ENCODE assay signal across 24 cellular contexts in genomic region chr6:21967282-21967681, GRCh38.
A peak's percentile ranks its signal among the peaks of the same experiment; 100 is the strongest.
DNase-seq lines count a peak whose midpoint lies in the region; ATAC-seq and TF ChIP-seq lines count a peak whose summit lies in the region.
"Had no signal": no experiment of that assay in that cellular context is flagged by ENCODE, and none has a peak within 500 bp of the region (broad histone marks: within the 10 kb centered on the region; RNA-seq: fewer than 3 reads in every experiment).

No MANE protein-coding gene starts in this region.

- WGBS in smooth muscle cell (ENCODE audit: low lambda C conversion rate): 44% methylated on average over 6 of the region's 6 CpGs
- WGBS in gastroesophageal sphincter (ENCODE audit: low coverage in 1 of 2), 2 donors: 21 to 47% methylated on average over 5 to 6 of the region's 6 CpGs

- peak overlapping the region; percentile 75 to 81 (median 78) for H3K27ac Mint-ChIP-seq in nephron
- no peak overlapping the region for H3K27ac Mint-ChIP-seq in activated T-helper 1 cell treated with anti-CD3 and anti-CD28 coated beads, Interleukin-12 subunit alpha, Interleukin-12 subunit beta, Interleukin-2, Interleukin-4 antibody, amounts not matched to agents 30 ng/mL and 10 ng/mL and 1 ng/mL, durations not matched to agents 14 hours and 24 hours and 36 hours
- H3K27ac Mint-ChIP-seq: B cell had no signal

- no peaks in the 10 kb centered on the region for H3K36me3 ChIP-seq in WERI-Rb-1
- no peaks in the 10 kb centered on the region for H3K36me3 ChIP-seq in smooth muscle cell (ENCODE audit: low read depth)
- H3K36me3 ChIP-seq in gastroesophageal sphincter: no peaks in the 10 kb centered on the region
- H3K36me3 ChIP-seq: SJCRH30 had no signal

- no peak for TF ChIP-seq EP300 in gastroesophageal sphincter (IDR thresholded peaks at IDR 0.05)

- H3F3A ChIP-seq in smooth muscle cell (ENCODE audit: low read depth): no peaks in the 10 kb centered on the region

- H3K4me1 ChIP-seq in smooth muscle cell (ENCODE audit: low read depth): peaks cover 26% of the 10 kb centered on the region
- peaks cover 0 to 12% (median 0%) of the 10 kb centered on the region in 3 donors for H3K4me1 ChIP-seq in gastroesophageal sphincter

- DNase-seq in WERI-Rb-1 (peak; percentile 44), smooth muscle cell (lab: John Stamatoyannopoulos, UW; ENCODE audit: unreplicated experiment) (no peak), foreskin fibroblast (no peak)
- DNase-seq in activated T-helper 1 cell treated with anti-CD3 and anti-CD28 coated beads, Interleukin-12 subunit alpha, Interleukin-12 subunit beta, Interleukin-2, Interleukin-4 antibody, amounts not matched to agents 30 ng/mL and 10 ng/mL and 1 ng/mL, durations not matched to agents 14 hours and 24 hours and 36 hours (ENCODE audit: low spot score): no peak
- DNase-seq: Calu3; DMS153; DND-41; IMR-90; KG1; MM.1S; NCI-H2029; NCI-H446 treated with DMSO at 0.1 percent for 48 hours; NCI-H526; NCI-H82; NK-92 treated with Interleukin-12 subunit alpha and Interleukin-12 subunit beta, amount 100 ng/mL, for 24 hours; PC-9; SJCRH30 had no signal

- peaks cover 1% of the 10 kb centered on the region for H3K36me3 Mint-ChIP-seq in nephron (ENCODE audit: low read depth)
- no peaks in the 10 kb centered on the region for H3K36me3 Mint-ChIP-seq in activated T-helper 1 cell treated with anti-CD3 and anti-CD28 coated beads, Interleukin-12 subunit alpha, Interleukin-12 subunit beta, Interleukin-2, Interleukin-4 antibody, amounts not matched to agents 30 ng/mL and 10 ng/mL and 1 ng/mL, durations not matched to agents 14 hours and 24 hours and 36 hours (ENCODE audit: low read depth)

- no peaks in the 10 kb centered on the region for H3K9me3 Mint-ChIP-seq in nephron
- no peaks in the 10 kb centered on the region for H3K9me3 Mint-ChIP-seq in activated T-helper 1 cell treated with anti-CD3 and anti-CD28 coated beads, Interleukin-12 subunit alpha, Interleukin-12 subunit beta, Interleukin-2, Interleukin-4 antibody, amounts not matched to agents 30 ng/mL and 10 ng/mL and 1 ng/mL, durations not matched to agents 14 hours and 24 hours and 36 hours

- no peak for TF ChIP-seq POLR2A in gastroesophageal sphincter (IDR thresholded peaks at IDR 0.05)

- no peak overlapping the region for H3K9ac ChIP-seq in smooth muscle cell (ENCODE audit: low read depth)

- H3K27me3 ChIP-seq in WERI-Rb-1 (ENCODE audit: insufficient read depth, low read depth, severe bottlenecking) (no peaks in the 10 kb centered on the region), smooth muscle cell (ENCODE audit: low read depth) (no peaks in the 10 kb centered on the region), gastroesophageal sphincter (no peaks in the 10 kb centered on the region)
- H3K27me3 ChIP-seq: SJCRH30 had no signal

- H3K9me3 ChIP-seq in WERI-Rb-1 (ENCODE audit: severe bottlenecking) (no peaks in the 10 kb centered on the region), smooth muscle cell (replicated peaks; ENCODE audit: low read depth) (no peaks in the 10 kb centered on the region), gastroesophageal sphincter (no peaks in the 10 kb centered on the region)
- H3K9me3 ChIP-seq: SJCRH30 had no signal

- peaks cover 66% of the 10 kb centered on the region for H3K4me1 Mint-ChIP-seq in nephron
- H3K4me1 Mint-ChIP-seq in activated T-helper 1 cell treated with anti-CD3 and anti-CD28 coated beads, Interleukin-12 subunit alpha, Interleukin-12 subunit beta, Interleukin-2, Interleukin-4 antibody, amounts not matched to agents 30 ng/mL and 10 ng/mL and 1 ng/mL, durations not matched to agents 14 hours and 24 hours and 36 hours (ENCODE audit: low read depth): peaks cover 5% of the 10 kb centered on the region

- H2AFZ ChIP-seq in smooth muscle cell (ENCODE audit: low read depth): peak overlapping the region; percentile 60
- H2AFZ ChIP-seq: PC-9 had no signal

- intact Hi-C loops in activated T-helper 1 cell treated with anti-CD3 and anti-CD28 coated beads, Interleukin-12 subunit alpha, Interleukin-12 subunit beta, Interleukin-2, Interleukin-4 antibody, amounts not matched to agents 30 ng/mL and 10 ng/mL and 1 ng/mL, durations not matched to agents 14 hours and 24 hours and 36 hours (cut with micrococcal nuclease): no loop called here

- H3K79me2 ChIP-seq in smooth muscle cell (ENCODE audit: low read depth): no peaks in the 10 kb centered on the region

- no peaks in the 10 kb centered on the region for H3K27me3 Mint-ChIP-seq in nephron (ENCODE audit: low read depth)
- H3K27me3 Mint-ChIP-seq in activated T-helper 1 cell treated with anti-CD3 and anti-CD28 coated beads, Interleukin-12 subunit alpha, Interleukin-12 subunit beta, Interleukin-2, Interleukin-4 antibody, amounts not matched to agents 30 ng/mL and 10 ng/mL and 1 ng/mL, durations not matched to agents 14 hours and 24 hours and 36 hours (ENCODE audit: insufficient read depth): no peaks in the 10 kb centered on the region

- ATAC-seq in gastroesophageal sphincter (no peak), HG03442 (IDR thresholded peaks at IDR 0.05; ENCODE audit: unreplicated experiment) (no peak)
- ATAC-seq: HCT116, Right ventricle myocardium inferior, SK-N-SH treated with all-trans-retinoic acid at 6 μM for 48 hours had no signal

- H3K27ac ChIP-seq in WERI-Rb-1 (no peak overlapping the region), smooth muscle cell (ENCODE audit: low read depth) (no peak overlapping the region), gastroesophageal sphincter (no peak overlapping the region)
- H3K27ac ChIP-seq: PC-9, SJCRH30 had no signal

- H4K20me1 ChIP-seq in smooth muscle cell (ENCODE audit: low read depth): no peaks in the 10 kb centered on the region

- H3K4me2 ChIP-seq in smooth muscle cell: peak overlapping the region; percentile 11
- H3K4me2 ChIP-seq: PC-9 had no signal

- TF ChIP-seq CTCF in WERI-Rb-1 (IDR thresholded peaks at IDR 0.05; ENCODE audit: low read depth, low read length): no peak
- no peak for TF ChIP-seq CTCF in nephron (IDR thresholded peaks at IDR 0.05; ENCODE audit: unreplicated experiment in 3 of 3)
- TF ChIP-seq CTCF in smooth muscle cell (IDR thresholded peaks at IDR 0.05; ENCODE audit: borderline replicate concordance, insufficient read depth, poor library complexity, severe bottlenecking): no peak
- TF ChIP-seq CTCF in foreskin fibroblast (IDR thresholded peaks at IDR 0.05; ENCODE audit: low read depth, low read length): no peak
- TF ChIP-seq CTCF in gastroesophageal sphincter (IDR thresholded peaks at IDR 0.05): no peak

- H3K4me3 ChIP-seq in WERI-Rb-1 (ENCODE audit: low read depth, low read length): no peak overlapping the region
- H3K4me3 ChIP-seq in smooth muscle cell: no peak overlapping the region
- no peak overlapping the region for H3K4me3 ChIP-seq in foreskin fibroblast (ENCODE audit: low read depth in 1 of 2, low read length in 2 of 2)
- no peak overlapping the region for H3K4me3 ChIP-seq in gastroesophageal sphincter
- H3K4me3 ChIP-seq: PC-9, SJCRH30 had no signal

- H3K4me3 Mint-ChIP-seq in nephron: no peak overlapping the region
- H3K4me3 Mint-ChIP-seq in activated T-helper 1 cell treated with anti-CD3 and anti-CD28 coated beads, Interleukin-12 subunit alpha, Interleukin-12 subunit beta, Interleukin-2, Interleukin-4 antibody, amounts not matched to agents 30 ng/mL and 10 ng/mL and 1 ng/mL, durations not matched to agents 14 hours and 24 hours and 36 hours: no peak overlapping the region
- H3K4me3 Mint-ChIP-seq: B cell had no signal
